In the genomic region with DNA sequence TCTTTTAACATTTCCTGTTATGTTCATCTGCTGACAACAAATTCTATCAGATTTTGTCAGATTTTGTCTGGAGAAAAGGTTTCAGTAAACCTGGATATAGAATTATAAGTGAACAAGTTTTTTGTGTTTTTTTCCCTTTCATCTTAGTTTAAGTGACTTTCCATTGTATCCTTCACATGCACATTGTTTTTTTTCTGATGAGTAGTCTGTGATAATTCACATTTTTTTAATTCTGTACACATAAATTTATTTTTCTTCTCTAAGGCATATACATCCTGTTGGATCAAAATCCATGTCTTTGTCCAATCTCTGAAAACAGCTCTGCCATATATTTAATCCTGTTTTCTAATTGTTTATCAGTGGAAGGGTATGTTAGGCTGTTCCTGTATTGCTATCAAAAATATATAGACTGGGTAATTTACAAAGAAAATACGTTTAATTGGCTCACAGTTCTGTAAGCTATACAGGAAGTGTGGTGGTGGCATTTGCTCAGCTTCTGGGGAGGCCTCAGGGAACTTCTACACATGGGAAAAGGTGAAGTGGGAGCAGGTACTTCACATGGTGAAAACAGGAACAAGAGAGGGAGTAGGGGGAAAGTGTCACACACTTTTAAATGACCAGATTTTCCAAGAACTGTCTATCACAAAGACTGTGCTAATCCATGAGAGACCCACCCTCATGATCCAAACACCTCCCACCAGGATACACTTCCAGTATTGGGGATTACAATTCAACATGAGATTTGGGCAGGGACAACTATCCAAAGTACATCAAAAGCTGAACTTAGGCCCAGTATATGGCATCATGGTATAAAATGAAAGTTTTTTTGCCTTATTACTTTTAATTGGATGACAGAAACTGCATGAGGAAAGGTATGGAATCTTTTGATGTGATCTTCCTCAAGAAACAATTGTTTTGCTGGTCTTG, we compare ENCODE assay signal across 10 cellular contexts. TPM values are rescaled to one million over a fixed set of nuclear protein-coding genes. Genes with fewer than 3 reads are reported as not detected.
"Had no signal": no experiment of that assay in that cellular context is flagged by ENCODE, and none has a peak within 500 bp of the region (broad histone marks: within the 10 kb centered on the region; RNA-seq: fewer than 3 reads in every experiment).

No MANE protein-coding gene starts in this region.

- H3K27ac ChIP-seq: HL-60, KMS-11 had no signal

- H3K4me3 Mint-ChIP-seq: HFFc6, IgD-negative memory B cell had no signal

- H3K36me3 Mint-ChIP-seq: IgD-negative memory B cell had no signal

- H3K4me1 Mint-ChIP-seq: IgD-negative memory B cell had no signal

- H3K4me1 ChIP-seq: HAP-1 had no signal

- H3K4me2 ChIP-seq: KMS-11 had no signal

- ATAC-seq: HCT116, HepG2 had no signal

- DNase-seq: GOT3, HFFc6, KBM-7 had no signal

- H3K27ac Mint-ChIP-seq: HFFc6 had no signal

- H3K4me3 ChIP-seq: HAP-1 had no signal

- H3K36me3 ChIP-seq: HAP-1 had no signal

- H3K9me3 ChIP-seq: HAP-1 had no signal

- H3K27me3 Mint-ChIP-seq: IgD-negative memory B cell had no signal

RNA-seq across cellular contexts. Expression of a gene that starts 45.6 kb away (rescaled TPM):
- total RNA-seq: HepG2, HFFc6, HT1080 had no signal
- polyA plus RNA-seq: HepG2, IgD-negative memory B cell had no signal
